In the genomic region with DNA sequence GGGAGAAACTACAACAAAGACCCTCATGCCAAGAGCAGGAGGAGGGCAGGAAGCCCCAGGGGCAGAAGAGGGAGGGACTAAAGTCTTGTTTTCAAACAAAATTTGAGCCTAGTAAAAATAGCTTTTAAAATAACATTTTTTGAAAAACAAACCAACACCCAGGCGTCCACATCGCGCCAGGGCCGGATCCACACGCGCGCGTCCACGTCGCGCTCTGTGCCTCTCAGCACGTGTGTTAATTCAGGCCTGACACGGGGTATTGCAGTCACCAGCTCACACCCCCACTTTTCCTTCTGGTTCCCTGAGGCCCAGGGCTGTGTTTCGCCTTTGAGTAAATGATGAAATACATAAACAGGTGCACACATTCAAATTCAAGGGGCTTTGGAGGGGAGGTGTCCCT, we compare ENCODE assay signal across 24 cellular contexts.
"Had no signal": no experiment of that assay in that cellular context is flagged by ENCODE, and none has a peak within 500 bp of the region (broad histone marks: within the 10 kb centered on the region; RNA-seq: fewer than 3 reads in every experiment).

No MANE protein-coding gene starts in this region.

- H3K27me3 ChIP-seq: ovary, spleen, suprapubic skin, transverse colon, uterus had no signal

- H3K36me3 ChIP-seq: gastrocnemius medialis, lower lobe of right lung, ovary, spleen, suprapubic skin, transverse colon, upper lobe of right lung, uterus had no signal

- H3K36me3 Mint-ChIP-seq: naive thymus-derived CD8-positive, alpha-beta T cell had no signal

- H3K27me3 Mint-ChIP-seq: naive thymus-derived CD8-positive, alpha-beta T cell; stimulated activated naive CD8-positive, alpha-beta T cell treated with anti-CD3 and anti-CD28 coated beads, Interleukin-15, amount 100 ng/mL, for 72 hours had no signal

- ATAC-seq: esophagus mucosa; gastrocnemius medialis; left ventricle myocardium superior; lower lobe of right lung; naive thymus-derived CD8-positive, alpha-beta T cell; psoas muscle; right cardiac atrium; stimulated activated naive CD8-positive, alpha-beta T cell treated with anti-CD3 and anti-CD28 coated beads, Interleukin-15, amount 100 ng/mL, for 72 hours; upper lobe of right lung had no signal

- H3K9me3 ChIP-seq: gastrocnemius medialis, lower lobe of right lung, ovary, psoas muscle, suprapubic skin, transverse colon, upper lobe of right lung, uterus had no signal

- H3K9me3 Mint-ChIP-seq: naive thymus-derived CD8-positive, alpha-beta T cell; stimulated activated naive CD8-positive, alpha-beta T cell treated with anti-CD3 and anti-CD28 coated beads, Interleukin-15, amount 100 ng/mL, for 72 hours had no signal

- H3K4me1 Mint-ChIP-seq: naive thymus-derived CD8-positive, alpha-beta T cell; stimulated activated naive CD8-positive, alpha-beta T cell treated with anti-CD3 and anti-CD28 coated beads, Interleukin-15, amount 100 ng/mL, for 72 hours had no signal

- H3K27ac Mint-ChIP-seq: naive thymus-derived CD8-positive, alpha-beta T cell; stimulated activated naive CD8-positive, alpha-beta T cell treated with anti-CD3 and anti-CD28 coated beads, Interleukin-15, amount 100 ng/mL, for 72 hours had no signal

- H3K27ac ChIP-seq: dorsolateral prefrontal cortex, epithelial cell of prostate, gastrocnemius medialis, lower lobe of right lung, ovary, psoas muscle, skin epidermis, spleen, suprapubic skin, transverse colon, upper lobe of right lung, uterus had no signal

- H3K4me3 Mint-ChIP-seq: naive thymus-derived CD8-positive, alpha-beta T cell; stimulated activated naive CD8-positive, alpha-beta T cell treated with anti-CD3 and anti-CD28 coated beads, Interleukin-15, amount 100 ng/mL, for 72 hours had no signal

- DNase-seq: cortex of kidney; dorsolateral prefrontal cortex; effector CD4-positive, alpha-beta T cell; foreskin fibroblast; gastrocnemius medialis; head of caudate nucleus; left ventricle myocardium superior; lower lobe of right lung; naive thymus-derived CD8-positive, alpha-beta T cell; nucleus accumbens; ovary; psoas muscle; right cardiac atrium; spleen; stimulated activated CD4-positive, alpha-beta T cell treated with anti-CD3 and anti-CD28 coated beads, Interleukin-2, amount 100 ng/mL, for 48 hours; stimulated activated naive CD4-positive, alpha-beta T cell; stimulated activated naive CD8-positive, alpha-beta T cell treated with anti-CD3 and anti-CD28 coated beads, Interleukin-15, amount 100 ng/mL, for 72 hours; transverse colon; upper lobe of right lung; uterus had no signal

- H3K4me3 ChIP-seq: dorsolateral prefrontal cortex, gastrocnemius medialis, lower lobe of right lung, ovary, psoas muscle, skin epidermis, spleen, suprapubic skin, transverse colon, upper lobe of right lung, uterus had no signal

- H3K4me1 ChIP-seq: gastrocnemius medialis, lower lobe of right lung, psoas muscle, suprapubic skin, transverse colon, upper lobe of right lung, uterus had no signal
